In the genomic region with DNA sequence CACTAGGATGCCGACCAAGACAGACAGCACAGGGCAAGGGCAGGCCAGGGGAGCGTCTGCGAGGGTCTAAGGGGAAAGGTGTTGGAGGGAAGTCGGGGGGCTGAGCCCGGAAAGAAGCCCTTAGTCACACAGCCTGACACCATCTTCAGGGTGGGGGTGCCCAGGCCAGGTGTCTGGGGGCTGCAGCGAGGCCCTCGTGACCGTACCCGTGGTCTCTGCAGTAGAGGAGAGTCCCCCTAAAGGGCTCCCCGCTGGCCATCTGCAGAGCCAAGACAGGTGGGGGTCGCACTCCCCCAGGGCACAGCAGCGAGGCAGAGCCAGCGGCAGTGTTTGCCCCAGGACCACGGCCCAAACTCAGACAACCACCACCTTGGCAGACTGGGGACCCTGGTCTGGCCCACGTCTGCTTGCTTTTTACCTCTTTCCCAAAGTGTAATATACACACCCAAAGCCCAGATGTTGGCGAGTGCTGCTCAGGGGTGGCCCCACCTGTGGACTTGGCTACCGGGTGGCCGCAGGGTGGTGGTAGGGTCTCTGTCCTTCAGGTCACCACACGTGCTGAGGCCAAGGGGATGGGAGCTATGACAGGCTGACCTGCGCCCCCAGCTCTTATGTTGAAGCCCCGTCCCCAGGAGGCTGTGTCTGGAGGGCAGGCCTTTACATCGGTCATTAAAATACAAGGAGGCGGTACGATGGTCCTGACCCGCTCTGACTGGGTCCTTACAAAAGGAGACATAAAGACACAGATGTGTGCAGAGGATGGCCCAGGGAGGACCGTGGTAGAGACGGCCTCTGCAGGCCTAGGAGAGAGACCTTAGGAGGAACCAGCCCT, we compare ENCODE assay signal across 18 cellular contexts.
DNase-seq lines count a peak whose midpoint lies in the region; ATAC-seq and TF ChIP-seq lines count a peak whose summit lies in the region.
"Had no signal": no experiment of that assay in that cellular context is flagged by ENCODE, and none has a peak within 500 bp of the region (broad histone marks: within the 10 kb centered on the region; RNA-seq: fewer than 3 reads in every experiment).

No MANE protein-coding gene starts in this region.

- no peak overlapping the region for H3K27ac ChIP-seq in right atrium auricular region
- H3K27ac ChIP-seq in osteoblast (ENCODE audit: low read depth, low read length): no peak overlapping the region
- no peak overlapping the region for H3K27ac ChIP-seq in aorta (ENCODE audit: low read depth in 1 of 2, low read length in 2 of 2)
- H3K27ac ChIP-seq in brain microvascular endothelial cell: no peak overlapping the region

- H3K4me1 ChIP-seq in right atrium auricular region: no peaks in the 10 kb centered on the region
- H3K4me1 ChIP-seq in osteoblast (ENCODE audit: insufficient read depth, low read length): no peaks in the 10 kb centered on the region
- no peaks in the 10 kb centered on the region for H3K4me1 ChIP-seq in aorta (ENCODE audit: control insufficient read depth in 1 of 2, insufficient read depth in 2 of 2, low read length in 2 of 2)

- H3K9me3 Mint-ChIP-seq in endothelial cell (ENCODE audit: unreplicated experiment) (peaks cover 21% of the 10 kb centered on the region), nephron progenitor cell (peaks cover 35% of the 10 kb centered on the region)
- H3K9me3 Mint-ChIP-seq: CD8-positive, alpha-beta T cell had no signal

- H2AFZ ChIP-seq in osteoblast (ENCODE audit: low read length): no peak overlapping the region

- H3K36me3 ChIP-seq in right atrium auricular region: no peaks in the 10 kb centered on the region
- H3K36me3 ChIP-seq in osteoblast (ENCODE audit: insufficient read depth, low read length): no peaks in the 10 kb centered on the region
- no peaks in the 10 kb centered on the region for H3K36me3 ChIP-seq in aorta (ENCODE audit: control insufficient read depth in 1 of 2, insufficient read depth in 2 of 2, low read length in 1 of 2)
- H3K36me3 ChIP-seq in brain microvascular endothelial cell (replicated peaks): no peaks in the 10 kb centered on the region

- peak; percentile 11 for DNase-seq in right atrium auricular region (ENCODE audit: low spot score)
- no peak for DNase-seq in left cardiac atrium
- DNase-seq in endothelial cell (ENCODE audit: low spot score): no peak
- peak; percentile 79 for DNase-seq in osteoblast (ENCODE audit: insufficient read length, low spot score, missing footprints)
- peak; percentile 24 to 66 for DNase-seq in aorta
- DNase-seq in brain microvascular endothelial cell: no peak
- DNase-seq in nephron progenitor cell: no peak
- DNase-seq in NCI-H187 treated with DMSO at 0.1 percent for 48 hours (lab: John Stamatoyannopoulos, UW): no peak
- DNase-seq: ACHN, DMS79 treated with DMSO at 0.1 percent for 48 hours, HCEC 1CT, Karpas-422, MM.1S, NCI-H1105, NCI-H187, NCI-H2171, NCI-H774 had no signal

- ATAC-seq in left cardiac atrium: no peak
- ATAC-seq in aorta (ENCODE audit: low FRiP score): no peak
- ATAC-seq: CD8-positive, alpha-beta T cell had no signal

- H3K9me3 ChIP-seq in right atrium auricular region (no peaks in the 10 kb centered on the region), osteoblast (ENCODE audit: low read depth, low read length) (no peaks in the 10 kb centered on the region), aorta (ENCODE audit: control insufficient read depth, low read length) (no peaks in the 10 kb centered on the region)

- H3K27ac Mint-ChIP-seq in endothelial cell (ENCODE audit: unreplicated experiment) (no peak overlapping the region), nephron progenitor cell (no peak overlapping the region)
- H3K27ac Mint-ChIP-seq: CD8-positive, alpha-beta T cell had no signal

- in situ Hi-C loops in brain microvascular endothelial cell (cut with HindIII; ENCODE audit: low pct_ligation_motif_present, low sequenced_read_pairs): no loop called here

- H3K79me2 ChIP-seq in osteoblast (ENCODE audit: insufficient read depth, low read length): no peaks in the 10 kb centered on the region

- WGBS in aorta, 2 donors: 80 to 88% methylated on average over 27 of the region's 27 CpGs

- no peaks in the 10 kb centered on the region for H3K4me1 Mint-ChIP-seq in endothelial cell (ENCODE audit: unreplicated experiment)
- no peaks in the 10 kb centered on the region for H3K4me1 Mint-ChIP-seq in nephron progenitor cell

- H3K4me3 ChIP-seq in right atrium auricular region (no peak overlapping the region), osteoblast (ENCODE audit: insufficient read depth, low read length) (no peak overlapping the region), aorta (ENCODE audit: low read length in 2 of 2) (no peak overlapping the region), brain microvascular endothelial cell (ENCODE audit: low read depth, low read length) (no peak overlapping the region)

- TF ChIP-seq CTCF in right atrium auricular region (IDR thresholded peaks at IDR 0.05): no peak
- no peak for TF ChIP-seq CTCF in endothelial cell (IDR thresholded peaks at IDR 0.05; ENCODE audit: unreplicated experiment)
- TF ChIP-seq CTCF in osteoblast (IDR thresholded peaks at IDR 0.05; ENCODE audit: extremely low read depth, low read depth, low read length): no peak
- no peak for TF ChIP-seq CTCF in brain microvascular endothelial cell (IDR thresholded peaks at IDR 0.05; ENCODE audit: low read depth, low read length, missing control alignments)
- no peak for TF ChIP-seq CTCF in nephron progenitor cell (IDR thresholded peaks at IDR 0.05)

- peak overlapping the region; percentile 68 for H3K4me3 Mint-ChIP-seq in endothelial cell (ENCODE audit: unreplicated experiment)
- H3K4me3 Mint-ChIP-seq in nephron progenitor cell: no peak overlapping the region
- H3K4me3 Mint-ChIP-seq: CD8-positive, alpha-beta T cell had no signal

- H3K27me3 ChIP-seq in right atrium auricular region (no peaks in the 10 kb centered on the region), osteoblast (ENCODE audit: insufficient read depth, low read length) (no peaks in the 10 kb centered on the region), aorta (ENCODE audit: control insufficient read depth in 1 of 2, insufficient read depth in 2 of 2, low read length in 1 of 2) (no peaks in the 10 kb centered on the region), brain microvascular endothelial cell (replicated peaks) (no peaks in the 10 kb centered on the region)

- H3K36me3 Mint-ChIP-seq in endothelial cell (ENCODE audit: low read depth, unreplicated experiment) (peaks cover 14% of the 10 kb centered on the region), nephron progenitor cell (ENCODE audit: low read depth) (no peaks in the 10 kb centered on the region)
- H3K36me3 Mint-ChIP-seq: CD8-positive, alpha-beta T cell had no signal

- H3K27me3 Mint-ChIP-seq in endothelial cell (ENCODE audit: unreplicated experiment): peaks cover 14% of the 10 kb centered on the region
- H3K27me3 Mint-ChIP-seq in nephron progenitor cell (ENCODE audit: low read depth, poor library complexity): peaks cover 20% of the 10 kb centered on the region

- H3K4me2 ChIP-seq in osteoblast (ENCODE audit: insufficient read depth, low read length): no peak overlapping the region

- no peaks in the 10 kb centered on the region for H4K20me1 ChIP-seq in osteoblast (ENCODE audit: insufficient read depth, low read length)

- intact Hi-C loops in left cardiac atrium (cut with DNase I): no loop called here
- intact Hi-C loops in aorta (cut with DNase I): no loop called here

Comparison
In these comparisons a context has a peak if more than half of its experiments do, and no peak if none do; other contexts are left out.
1. DNase-seq: peak in right atrium auricular region (single experiment), osteoblast (single experiment) and aorta (2 of 2); none in left cardiac atrium (single experiment), endothelial cell (single experiment), brain microvascular endothelial cell (single experiment), nephron progenitor cell (single experiment) and NCI-H187 treated with DMSO at 0.1 percent for 48 hours (single experiment).